In the genomic region with DNA sequence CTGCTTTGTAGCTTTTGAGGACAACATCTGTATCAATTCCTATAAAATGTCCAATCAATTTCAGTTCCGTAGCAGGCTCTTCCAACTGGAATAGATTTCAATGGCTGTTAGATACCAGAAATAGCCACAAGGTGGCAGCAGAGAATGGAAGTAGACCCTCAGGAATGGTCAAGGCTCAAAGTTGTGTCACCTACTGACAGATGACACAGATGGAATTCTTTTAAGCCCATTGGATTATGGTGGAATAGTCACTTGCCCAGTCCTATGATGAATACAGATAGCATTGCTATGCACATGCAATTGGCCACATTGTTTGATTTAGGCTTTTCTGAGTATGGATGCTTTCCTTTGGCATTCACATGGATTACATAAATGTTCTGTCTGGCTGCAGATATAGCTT, we compare ENCODE assay signal across 8 cellular contexts.
DNase-seq lines count a peak whose midpoint lies in the region; ATAC-seq, FAIRE-seq and TF ChIP-seq lines count a peak whose summit lies in the region.

No MANE protein-coding gene starts in this region.

- H3K9ac ChIP-seq in astrocyte (ENCODE audit: low read length) = no peak overlapping the region

- H3K9me3 Mint-ChIP-seq in astrocyte (ENCODE audit: unreplicated experiment) = no peaks in the 10 kb centered on the region

- peak; percentile 53 for TF ChIP-seq CTCF in astrocyte (IDR thresholded peaks at IDR 0.05; ENCODE audit: insufficient read depth, low read depth, low read length)
- peak; percentile 65 for TF ChIP-seq CTCF in hepatocyte (IDR thresholded peaks at IDR 0.05; ENCODE audit: poor library complexity)

- no peaks in the 10 kb centered on the region for H4K20me1 ChIP-seq in astrocyte (ENCODE audit: insufficient read depth, low read length)
- H4K20me1 ChIP-seq in hepatocyte (ENCODE audit: insufficient read depth, poor library complexity, severe bottlenecking) = no peaks in the 10 kb centered on the region

- 58% methylated on average over 1 of the region's 1 CpG for WGBS in hepatocyte (ENCODE audit: low lambda C conversion rate, missing lambda C conversion rate)
- 0 to 4% (median 3%) methylated on average over 1 of the region's 1 CpG for WGBS in small intestine, 3 donors

- POLR2A ChIA-PET in HEK293T (lab: Yijun Ruan, JAX) = no interaction called here

- H3K27me3 ChIP-seq in astrocyte (ENCODE audit: insufficient read depth, low read length) (no peaks in the 10 kb centered on the region), hepatocyte (no peaks in the 10 kb centered on the region), small intestine (ENCODE audit: control insufficient read depth in 2 of 2, insufficient read depth in 2 of 2, low read length in 2 of 2) (no peaks in the 10 kb centered on the region)

- CTCF ChIA-PET in HEK293T (lab: Yijun Ruan, JAX) = interaction anchor here (0.6 to 2.0 kb wide), 4 partner anchors 16 to 252 kb away, joined by 3 to 11 read pairs (median 3); a partner anchor contains a TSS

- H3K27ac Mint-ChIP-seq in astrocyte (ENCODE audit: unreplicated experiment) = no peak overlapping the region

- H3K36me3 Mint-ChIP-seq in astrocyte (ENCODE audit: low read depth, unreplicated experiment) = no peaks in the 10 kb centered on the region

- peaks cover 3% of the 10 kb centered on the region for H3K27me3 Mint-ChIP-seq in astrocyte (ENCODE audit: low read depth, unreplicated experiment)

- peak; percentile 99 for FAIRE-seq in astrocyte (lab: Jason Lieb, UNC)
- FAIRE-seq in small intestine (lab: Jason Lieb, UNC) = no peak

- H3K9me3 ChIP-seq in astrocyte (ENCODE audit: insufficient read depth, low read depth, low read length) (no peaks in the 10 kb centered on the region), hepatocyte (ENCODE audit: low read depth) (no peaks in the 10 kb centered on the region), small intestine (ENCODE audit: control insufficient read depth, low read depth) (no peaks in the 10 kb centered on the region)

- H3K79me2 ChIP-seq in astrocyte (ENCODE audit: insufficient read depth, low read length) (no peaks in the 10 kb centered on the region), hepatocyte (no peaks in the 10 kb centered on the region)

- no peak overlapping the region for H3K4me3 Mint-ChIP-seq in astrocyte (ENCODE audit: unreplicated experiment)

- no peaks in the 10 kb centered on the region for H3K4me1 ChIP-seq in astrocyte (ENCODE audit: insufficient read depth, low read length)
- no peaks in the 10 kb centered on the region for H3K4me1 ChIP-seq in hepatocyte (ENCODE audit: insufficient read depth)
- H3K4me1 ChIP-seq in small intestine (ENCODE audit: control insufficient read depth in 2 of 2, insufficient read depth in 1 of 2, low read depth in 1 of 2, low read length in 1 of 2) = no peaks in the 10 kb centered on the region

- H2AFZ ChIP-seq in astrocyte (ENCODE audit: low read depth, low read length) (no peak overlapping the region), hepatocyte (no peak overlapping the region)

- peak; percentile 65 for DNase-seq in NCI-H510A treated with DMSO at 0.1 percent for 48 hours (lab: John Stamatoyannopoulos, UW)
- DNase-seq in NCI-H510A (lab: John Stamatoyannopoulos, UW) = no peak
- peak; percentile 69 for DNase-seq in HEK293T (ENCODE audit: extremely low spot score)
- DNase-seq in NCI-H748 treated with DMSO at 0.1 percent for 48 hours (lab: John Stamatoyannopoulos, UW) = peak; percentile 11
- peak; percentile 2 for DNase-seq in astrocyte (ENCODE audit: low read depth)
- DNase-seq in hepatocyte (ENCODE audit: low spot score) = peak; percentile 79
- DNase-seq in small intestine = peak; percentile 69

- no peak overlapping the region for H3K27ac ChIP-seq in astrocyte (ENCODE audit: low read depth, low read length)
- no peak overlapping the region for H3K27ac ChIP-seq in hepatocyte
- no peak overlapping the region for H3K27ac ChIP-seq in small intestine (ENCODE audit: low read depth in 1 of 2, low read length in 1 of 2)

- no peaks in the 10 kb centered on the region for H3K4me1 Mint-ChIP-seq in astrocyte (ENCODE audit: low read depth, unreplicated experiment)

- H3K4me3 ChIP-seq in astrocyte (ENCODE audit: insufficient read depth, low read depth, low read length) = no peak overlapping the region
- no peak overlapping the region for H3K4me3 ChIP-seq in hepatocyte
- no peak overlapping the region for H3K4me3 ChIP-seq in small intestine (ENCODE audit: low read depth in 1 of 2, low read length in 2 of 2)

- ATAC-seq in HG02588 (IDR thresholded peaks at IDR 0.05; ENCODE audit: unreplicated experiment) = no peak

- H3K4me2 ChIP-seq in astrocyte (ENCODE audit: low read length) (no peak overlapping the region), hepatocyte (no peak overlapping the region)

- no peaks in the 10 kb centered on the region for H3K36me3 ChIP-seq in astrocyte (ENCODE audit: insufficient read depth, low read length)
- H3K36me3 ChIP-seq in hepatocyte (replicated peaks; ENCODE audit: insufficient read depth, low read depth) = no peaks in the 10 kb centered on the region
- H3K36me3 ChIP-seq in small intestine (ENCODE audit: control insufficient read depth in 2 of 2, insufficient read depth in 2 of 2, low read length in 2 of 2) = no peaks in the 10 kb centered on the region

- no peaks in the 10 kb centered on the region for H3K9me2 ChIP-seq in hepatocyte (replicated peaks; ENCODE audit: insufficient read depth)

TF ChIP-seq in HEK293T, 16 proteins besides CTCF, POLR2A, EP300 and RAD21:
- no peak for TF ChIP-seq FOXK2 (IDR thresholded peaks at IDR 0.05)
- TF ChIP-seq, protein P1, sequence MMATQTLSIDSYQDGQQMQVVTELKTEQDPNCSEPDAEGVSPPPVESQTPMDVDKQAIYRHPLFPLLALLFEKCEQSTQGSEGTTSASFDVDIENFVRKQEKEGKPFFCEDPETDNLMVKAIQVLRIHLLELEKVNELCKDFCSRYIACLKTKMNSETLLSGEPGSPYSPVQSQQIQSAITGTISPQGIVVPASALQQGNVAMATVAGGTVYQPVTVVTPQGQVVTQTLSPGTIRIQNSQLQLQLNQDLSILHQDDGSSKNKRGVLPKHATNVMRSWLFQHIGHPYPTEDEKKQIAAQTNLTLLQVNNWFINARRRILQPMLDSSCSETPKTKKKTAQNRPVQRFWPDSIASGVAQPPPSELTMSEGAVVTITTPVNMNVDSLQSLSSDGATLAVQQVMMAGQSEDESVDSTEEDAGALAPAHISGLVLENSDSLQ (IDR thresholded peaks at IDR 0.05) = peak; percentile 72
- TF ChIP-seq FOXA1 (IDR thresholded peaks at IDR 0.05) = no peak
